ENCODE assay signal across 18 cellular contexts in the genomic region with DNA sequence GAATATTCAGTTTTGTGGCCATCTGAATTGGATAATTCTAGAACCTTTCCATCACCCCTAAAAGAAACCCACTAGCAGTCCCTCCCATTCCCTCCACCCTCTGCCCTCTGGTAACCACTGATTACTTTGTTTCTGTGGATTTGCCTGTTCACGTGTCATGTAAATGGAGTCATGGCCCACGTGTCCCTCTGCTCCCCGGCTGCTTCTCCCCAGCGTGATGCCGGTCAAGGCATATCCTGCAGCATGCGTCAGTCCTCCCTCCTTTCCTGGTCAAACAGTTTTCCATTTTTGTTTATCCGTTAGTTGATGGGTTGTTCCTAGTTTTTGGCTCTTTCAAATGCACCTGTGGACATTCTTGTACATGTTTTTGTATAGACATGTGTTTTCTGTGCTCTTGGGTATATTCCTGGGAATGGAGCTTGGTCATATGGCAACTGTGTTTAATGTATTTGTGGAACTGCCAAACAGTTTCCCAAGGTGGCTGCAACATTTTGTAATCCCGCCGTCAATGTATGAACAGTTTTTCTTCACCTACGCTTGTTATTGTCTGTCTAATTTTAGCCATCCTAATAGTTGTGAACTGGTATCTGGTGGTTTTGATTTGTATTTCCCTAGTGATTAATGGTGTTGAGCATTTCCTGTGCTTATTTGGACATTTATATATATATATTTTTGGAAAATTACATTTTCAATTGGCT.
"Had no signal": no experiment of that assay in that cellular context is flagged by ENCODE, and none has a peak within 500 bp of the region (broad histone marks: within the 10 kb centered on the region; RNA-seq: fewer than 3 reads in every experiment).

No MANE protein-coding gene starts in this region.

- H3K4me1 ChIP-seq: uterus had no signal

- H3K36me3 ChIP-seq: esophagus squamous epithelium, heart left ventricle, left lung, ovary, thyroid gland, uterus had no signal

- ATAC-seq: left lung had no signal

- H3K4me3 ChIP-seq: dorsolateral prefrontal cortex, esophagus squamous epithelium, heart left ventricle, left lung, ovary, thyroid gland, uterus had no signal

- H3K27me3 Mint-ChIP-seq: activated CD4-positive, alpha-beta memory T cell treated with anti-CD3 and anti-CD28 coated beads for 36 hours had no signal

- H3K4me3 Mint-ChIP-seq: activated CD4-positive, alpha-beta memory T cell treated with anti-CD3 and anti-CD28 coated beads for 36 hours; T-helper 2 cell treated with Interferon-gamma antibody and Interleukin-4, amounts not matched to agents 5 μg/mL and 100 μg/mL, for 36 hours had no signal

- H3K27ac ChIP-seq: esophagus squamous epithelium, heart left ventricle, left lung, ovary, thyroid gland, uterus had no signal

- H3K9me3 ChIP-seq: ovary, thyroid gland, uterus had no signal

- FAIRE-seq: endometrium, islet of Langerhans, small intestine had no signal

- DNase-seq: activated CD4-positive, alpha-beta memory T cell treated with anti-CD3 and anti-CD28 coated beads for 36 hours; activated CD4-positive, CD25-positive, alpha-beta regulatory T cell treated with anti-CD3 and anti-CD28 coated beads, Interleukin-2, amount 50 U/mL, for 72 hours; activated naive CD4-positive, alpha-beta T cell; amniotic stem cell; dorsolateral prefrontal cortex; esophagus squamous epithelium; foreskin melanocyte; heart left ventricle; left lung; mesenchymal stem cell; retina; small intestine; thyroid gland; uterus had no signal

- H3K27ac Mint-ChIP-seq: activated CD4-positive, alpha-beta memory T cell treated with anti-CD3 and anti-CD28 coated beads for 36 hours; T-helper 2 cell treated with Interferon-gamma antibody and Interleukin-4, amounts not matched to agents 5 μg/mL and 100 μg/mL, for 36 hours had no signal

- H3K27me3 ChIP-seq: dorsolateral prefrontal cortex, esophagus squamous epithelium, heart left ventricle, left lung, ovary, thyroid gland, uterus had no signal
